In genomic region chr16:49855280-49855821, GRCh38 we compare ENCODE assay signal across 8 cellular contexts. TPM values are rescaled to one million over a fixed set of nuclear protein-coding genes. Genes with fewer than 3 reads are reported as not detected.
DNase-seq lines count a peak whose midpoint lies in the region; ATAC-seq and TF ChIP-seq lines count a peak whose summit lies in the region.

No MANE protein-coding gene starts in this region.

- peak overlapping the region; percentile 96 for H3K4me2 ChIP-seq in smooth muscle cell

- no peak for TF ChIP-seq CTCF in HFF-Myc (IDR thresholded peaks at IDR 0.05; ENCODE audit: low read depth, low read length, missing control alignments)
- TF ChIP-seq CTCF in WERI-Rb-1 (IDR thresholded peaks at IDR 0.05; ENCODE audit: low read depth, low read length) = no peak
- no peak for TF ChIP-seq CTCF in smooth muscle cell (IDR thresholded peaks at IDR 0.05; ENCODE audit: borderline replicate concordance, insufficient read depth, poor library complexity, severe bottlenecking)

- peaks cover 34% of the 10 kb centered on the region for H3K79me2 ChIP-seq in smooth muscle cell (ENCODE audit: low read depth)

- DNase-seq in GM04504 (ENCODE audit: low read depth) = peak; percentile 29
- no peak for DNase-seq in HFF-Myc (ENCODE audit: extremely low read depth, low read depth)
- DNase-seq in NCI-H1417 (lab: John Stamatoyannopoulos, UW) = peak in 2 of 3 experiments; percentile 79
- DNase-seq in WERI-Rb-1 = peak; percentile 90
- DNase-seq in central memory CD4-positive, alpha-beta T cell = peak; percentile 34
- peak; percentile 78 for DNase-seq in iris pigment epithelial cell (ENCODE audit: low read depth)
- peak; percentile 50 for DNase-seq in smooth muscle cell (lab: John Stamatoyannopoulos, UW; ENCODE audit: unreplicated experiment)

- H3K4me3 ChIP-seq in HFF-Myc (replicated peaks; ENCODE audit: low read depth, low read length) (peak overlapping the region; percentile 42), WERI-Rb-1 (ENCODE audit: low read depth, low read length) (peak overlapping the region; percentile 51), smooth muscle cell (peak overlapping the region; percentile 98)

- peaks cover 38% of the 10 kb centered on the region for H3K4me1 ChIP-seq in smooth muscle cell (ENCODE audit: low read depth)

- 4% methylated on average over 5 of the region's 75 CpGs for WGBS in smooth muscle cell (ENCODE audit: low lambda C conversion rate)

- H3K36me3 ChIP-seq in WERI-Rb-1 (no peaks in the 10 kb centered on the region), smooth muscle cell (ENCODE audit: low read depth) (no peaks in the 10 kb centered on the region)

- H3K27ac ChIP-seq in WERI-Rb-1 = peak overlapping the region; percentile 96
- H3K27ac ChIP-seq in smooth muscle cell (ENCODE audit: low read depth) = peak overlapping the region; percentile 63

- H3K9ac ChIP-seq in smooth muscle cell (ENCODE audit: low read depth) = peak overlapping the region; percentile 54

- peaks cover 3% of the 10 kb centered on the region for H3F3A ChIP-seq in smooth muscle cell (ENCODE audit: low read depth)

- H3K9me3 ChIP-seq in WERI-Rb-1 (ENCODE audit: severe bottlenecking) (no peaks in the 10 kb centered on the region), smooth muscle cell (replicated peaks; ENCODE audit: low read depth) (no peaks in the 10 kb centered on the region)

- H3K27me3 ChIP-seq in WERI-Rb-1 (ENCODE audit: insufficient read depth, low read depth, severe bottlenecking) (no peaks in the 10 kb centered on the region), smooth muscle cell (ENCODE audit: low read depth) (no peaks in the 10 kb centered on the region)

- ATAC-seq in HG03565 (IDR thresholded peaks at IDR 0.05; ENCODE audit: unreplicated experiment) = no peak

- peaks cover 26% of the 10 kb centered on the region for H4K20me1 ChIP-seq in smooth muscle cell (ENCODE audit: low read depth)

- peak overlapping the region; percentile 84 for H2AFZ ChIP-seq in smooth muscle cell (ENCODE audit: low read depth)

RNA-seq across cellular contexts. Expression of gene ZNF423, which starts 0.6 kb away (rescaled TPM):
- total RNA-seq in smooth muscle cell = 4.7 and 7.0 TPM in 2 replicates
- polyA plus RNA-seq in smooth muscle cell = 6.9 and 8.8 TPM in 2 replicates

Comparison
In these comparisons a context has a peak if more than half of its experiments do, and no peak if none do; other contexts are left out.
1. H3K4me3 ChIP-seq: peak in every context shown above with its lines; median percentile 98 in smooth muscle cell; 51 in WERI-Rb-1; 42 in HFF-Myc.